Comparison of ENCODE assay signal across 13 cellular contexts in the genomic region with DNA sequence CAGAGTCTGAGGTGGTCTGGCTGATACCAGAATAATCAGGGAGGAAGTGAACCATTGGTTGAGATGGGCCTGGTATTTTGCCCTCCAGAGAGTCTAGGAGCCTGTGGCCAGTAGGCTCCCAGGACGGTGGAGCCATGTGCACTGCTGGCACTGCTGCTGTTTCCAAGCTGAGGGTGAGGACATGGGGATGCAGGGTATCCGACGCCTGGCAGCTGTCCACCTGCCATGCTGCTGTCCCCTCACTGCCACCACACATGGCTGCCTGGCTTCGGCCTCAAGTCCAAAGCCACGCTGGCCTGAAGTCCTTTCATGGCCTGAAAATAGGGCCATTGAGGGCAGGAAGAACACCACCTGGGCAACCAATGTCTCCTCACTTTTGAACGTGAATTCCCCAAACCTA. TPM values are rescaled to one million over a fixed set of nuclear protein-coding genes. Genes with fewer than 3 reads are reported as not detected.
DNase-seq lines count a peak whose midpoint lies in the region; ATAC-seq and TF ChIP-seq lines count a peak whose summit lies in the region.
"Had no signal": no experiment of that assay in that cellular context is flagged by ENCODE, and none has a peak within 500 bp of the region (broad histone marks: within the 10 kb centered on the region; RNA-seq: fewer than 3 reads in every experiment).

No MANE protein-coding gene starts in this region.

- no peak for DNase-seq in ascending aorta (ENCODE audit: low spot score in 2 of 2)
- peak; percentile 56 for DNase-seq in Right ventricle myocardium superior
- no peak for DNase-seq in right atrium auricular region (ENCODE audit: low spot score)
- DNase-seq in tibial artery: no peak
- DNase-seq in stimulated activated CD4-positive, alpha-beta T cell treated with anti-CD3 and anti-CD28 coated beads, Interleukin-2, amount 100 ng/mL, for 48 hours: no peak
- DNase-seq in left colon: no peak
- DNase-seq: C1 segment of cervical spinal cord; CD4-positive, alpha-beta memory T cell; GM23248 had no signal

- H3K4me1 ChIP-seq in ascending aorta (peaks cover 21 to 52% of the 10 kb centered on the region in 2 donors), right atrium auricular region (peaks cover 0 to 33% of the 10 kb centered on the region in 2 donors), tibial artery (peaks cover 0 to 100% (median 70%) of the 10 kb centered on the region in 4 donors)

- H3K9me3 ChIP-seq in ascending aorta (no peaks in the 10 kb centered on the region), right atrium auricular region (no peaks in the 10 kb centered on the region), tibial artery (no peaks in the 10 kb centered on the region)

- ATAC-seq in Right ventricle myocardium superior (ENCODE audit: poor library complexity) (peak; percentile 41), left colon (no peak), GM18867 (IDR thresholded peaks at IDR 0.05; ENCODE audit: unreplicated experiment) (no peak)
- ATAC-seq: GM12878, HCT116 had no signal

- TF ChIP-seq CTCF in ascending aorta (IDR thresholded peaks at IDR 0.05): no peak
- no peak for TF ChIP-seq CTCF in right atrium auricular region (IDR thresholded peaks at IDR 0.05)
- no peak for TF ChIP-seq CTCF in tibial artery (IDR thresholded peaks at IDR 0.05)

- H3K36me3 ChIP-seq in ascending aorta (no peaks in the 10 kb centered on the region), right atrium auricular region (peaks cover 5% of the 10 kb centered on the region), tibial artery (no peaks in the 10 kb centered on the region)

- H3K27me3 ChIP-seq in ascending aorta (no peaks in the 10 kb centered on the region), right atrium auricular region (no peaks in the 10 kb centered on the region), tibial artery (no peaks in the 10 kb centered on the region)

- intact Hi-C loops in ascending aorta (cut with DNase I): no loop called here
- intact Hi-C loops in Right ventricle myocardium superior (cut with DNase I): no loop called here
- intact Hi-C loops in tibial artery (cut with DNase I; ENCODE audit: low total_unique reads): no loop called here
- intact Hi-C loops in left colon (cut with DNase I, micrococcal nuclease): no loop called here

- H3K4me3 ChIP-seq in ascending aorta: no peak overlapping the region
- no peak overlapping the region for H3K4me3 ChIP-seq in right atrium auricular region
- H3K4me3 ChIP-seq in tibial artery: no peak overlapping the region
- H3K4me3 ChIP-seq: GM12878, GM23248 had no signal

- H3K27ac ChIP-seq in ascending aorta (peak overlapping the region; percentile 29 to 99), right atrium auricular region (peak overlapping the region; percentile 46 to 86), tibial artery (peak overlapping the region; percentile 91 to 96)
- H3K27ac ChIP-seq: GM23248, HL-60 had no signal

RNA-seq across cellular contexts. Expression of gene CACNA1C, which starts 8.6 kb away (rescaled TPM):
- total RNA-seq in ascending aorta: 102 TPM
- 151 TPM for total RNA-seq in Right ventricle myocardium superior
- total RNA-seq in right atrium auricular region: 10 to 100 TPM; 83.1 to 93.6 TPM
- 10 to 100 TPM in 1 of 2 donors, 1 to 10 TPM in 1; 4.4 to 10.1 TPM for total RNA-seq in left colon

RNA-seq across cellular contexts. Expression of gene DCP1B, which starts 57.1 kb away (rescaled TPM):
- total RNA-seq in ascending aorta (23.3 TPM), Right ventricle myocardium superior (1.6 TPM), right atrium auricular region (1 to 10 TPM; 5.8 to 6.2 TPM), left colon (10 to 100 TPM in 1 of 2 donors, 1 to 10 TPM in 1; 7.9 to 10.9 TPM)
